8 cellular contexts compared by ENCODE assay signal in genomic region chr13:94601446-94602431, GRCh38. TPM values are rescaled to one million over a fixed set of nuclear protein-coding genes. Genes with fewer than 3 reads are reported as not detected.
DNase-seq lines count a peak whose midpoint lies in the region; ATAC-seq and TF ChIP-seq lines count a peak whose summit lies in the region.

GPR180 (plus strand) TSS chr13:94601857; CDS start chr13:94601928, 71 bp downstream.

- peak within 1 kb of the TSS; percentile 89 for H4K5ac ChIP-seq in IMR-90 (ENCODE audit: low read depth, low read length)

- dilution Hi-C loops in IMR-90 (cut with HindIII; ENCODE audit: low sequenced_read_pairs, unreplicated experiment) = no loop called here

- H4K8ac ChIP-seq in IMR-90 (ENCODE audit: low read depth in 2 of 2, low read length in 2 of 2) = peak within 1 kb of the TSS; percentile 82 to 94

- H3K18ac ChIP-seq in IMR-90 (ENCODE audit: low read depth, low read length) = peak within 1 kb of the TSS; percentile 80

- H3K9me3 ChIP-seq in IMR-90 (ENCODE audit: control insufficient read depth, insufficient read depth, low read length) (no peaks in the 10 kb centered on the region), mucosa of descending colon (no peaks in the 10 kb centered on the region)

- WGBS in IMR-90 (ENCODE audit: extremely low coverage in 2 of 2, insufficient read length in 1 of 2), 2 experiments = 3% methylated on average over 14 of the region's 71 CpGs; no CpG with 5 or more reads in 1 of the 2 experiments

- peak within 1 kb of the TSS; percentile 64 for H2AK5ac ChIP-seq in IMR-90 (ENCODE audit: low read depth, low read length)

- H3K56ac ChIP-seq in IMR-90 (ENCODE audit: extremely low read depth, insufficient read depth, low read length) = peak within 1 kb of the TSS; percentile 70

- H3K4ac ChIP-seq in IMR-90 (ENCODE audit: low read depth, low read length) = peak within 1 kb of the TSS; percentile 89

- H3K4me3 ChIP-seq in IMR-90 (ENCODE audit: insufficient read depth, low read depth, low read length) (peak within 1 kb of the TSS; percentile 83), epithelial cell of proximal tubule (ENCODE audit: low read depth, low read length) (peak within 1 kb of the TSS; percentile 94), mucosa of descending colon (peak within 1 kb of the TSS; percentile 68)

- peaks cover 2% of the 10 kb centered on the region; the same call in 1 of the 2 replicates for H4K20me1 ChIP-seq in IMR-90 (ENCODE audit: insufficient read depth, low read length)

- CTCF ChIA-PET in IMR-90 (lab: Yijun Ruan, JAX) = interaction anchor here (0.7 kb wide), 1 partner anchor 1707 kb away, joined by 3 read pairs; no protein-coding TSS in a partner anchor

- H2BK15ac ChIP-seq in IMR-90 (ENCODE audit: low read depth, low read length) = no peak within 1 kb of the TSS; the same call in 2 of the 3 replicates

- H3K27me3 ChIP-seq in IMR-90 (ENCODE audit: control insufficient read depth, insufficient read depth, low read length) = no peaks in the 10 kb centered on the region

- ATAC-seq in GM21529 (IDR thresholded peaks at IDR 0.05; ENCODE audit: unreplicated experiment) (peak; percentile 99), IMR-90 (ENCODE audit: low read depth) (peak; percentile 99), mucosa of descending colon (peak; percentile 99)

- peak within 1 kb of the TSS; percentile 90 for H3K9ac ChIP-seq in IMR-90 (ENCODE audit: low read depth, low read length)

- TF ChIP-seq POLR2A in IMR-90 (IDR thresholded peaks at IDR 0.05; ENCODE audit: low read depth, low read length) = peak; percentile 73

- no peak within 1 kb of the TSS for H2BK20ac ChIP-seq in IMR-90 (ENCODE audit: low read depth, low read length)

- no peaks in the 10 kb centered on the region for H3K9me1 ChIP-seq in IMR-90 (ENCODE audit: insufficient read depth, low read length)

- H2BK5ac ChIP-seq in IMR-90 (ENCODE audit: low read depth, low read length, poor library complexity, severe bottlenecking) = peak within 1 kb of the TSS; percentile 82

- peak within 1 kb of the TSS; percentile 85 for H3K27ac ChIP-seq in IMR-90 (ENCODE audit: insufficient read depth, low read length)

- no peak for TF ChIP-seq RAD21 in IMR-90 (IDR thresholded peaks at IDR 0.05; ENCODE audit: low read length)

- peak within 1 kb of the TSS; percentile 99 for H2AK9ac ChIP-seq in IMR-90 (replicated peaks; ENCODE audit: low read depth, low read length, poor library complexity)

- peak within 1 kb of the TSS; percentile 73 for H3K4me2 ChIP-seq in IMR-90 (ENCODE audit: low read depth, low read length)

- peaks cover 2% of the 10 kb centered on the region for H3K36me3 ChIP-seq in IMR-90 (ENCODE audit: control insufficient read depth, insufficient read depth, low read length)
- no peaks in the 10 kb centered on the region for H3K36me3 ChIP-seq in mucosa of descending colon (ENCODE audit: low read depth)

- H3K4me1 ChIP-seq in IMR-90 (ENCODE audit: control insufficient read depth, insufficient read depth, low read length) = peaks cover 6% of the 10 kb centered on the region
- peaks cover 3% of the 10 kb centered on the region for H3K4me1 ChIP-seq in mucosa of descending colon (ENCODE audit: low read depth)

- DNase-seq in DMS153 (lab: John Stamatoyannopoulos, UW) (peak; percentile 100), IMR-90 (peak; percentile 100), OCI-M2 (lab: John Stamatoyannopoulos, UW; ENCODE audit: unreplicated experiment) (peak; percentile 83), epithelial cell of proximal tubule (ENCODE audit: low read depth) (peak; percentile 95), mucosa of descending colon (peak; percentile 94 to 97 (median 97))
- peak; percentile 86 for DNase-seq in activated T-cell treated with anti-CD3 and anti-CD28 coated beads, Interleukin-2, amount 50 U/mL, for 1 hour
- peak; percentile 67 to 68 for DNase-seq in stimulated activated CD8-positive, alpha-beta memory T cell treated with anti-CD3 and anti-CD28 coated beads, Interleukin-4, amount 100 ng/mL, for 1 hour (ENCODE audit: low read depth in 2 of 2, low spot score in 1 of 2)

- POLR2A ChIA-PET in IMR-90 (lab: Charles Lee; ENCODE audit: unreplicated experiment) = no interaction called here

- peak within 1 kb of the TSS; percentile 94 for H3K23ac ChIP-seq in IMR-90 (ENCODE audit: low read depth, low read length)

- peak within 1 kb of the TSS; percentile 96 for H2AFZ ChIP-seq in IMR-90 (replicated peaks; ENCODE audit: low read length, poor library complexity)

- intact Hi-C loops in IMR-90 (cut with micrococcal nuclease) = loop anchor here (10.0 kb wide), 1 partner anchor 1767 kb away; no protein-coding TSS in a partner anchor
- intact Hi-C loops in mucosa of descending colon (cut with DNase I, micrococcal nuclease) = no loop called here

- in situ Hi-C loops in IMR-90 (cut with MboI; ENCODE audit: low sequenced_read_pairs) = loop anchor here (25.0 kb wide), 1 partner anchor 1364 kb away; the partner anchor contains the start of gene GPC6

- peak within 1 kb of the TSS; percentile 78 for H4K91ac ChIP-seq in IMR-90 (ENCODE audit: insufficient read depth, low read depth, low read length)

- no TSS peak for BruUV-seq in IMR-90 (replicated peaks; lab: Mats Ljungman, UMichigan)

- H3K14ac ChIP-seq in IMR-90 (replicated peaks; ENCODE audit: low read depth, low read length) = peak within 1 kb of the TSS; percentile 92

- TF ChIP-seq CTCF in IMR-90 (conservative IDR thresholded peaks at IDR 0.05; ENCODE audit: low read depth, low read length) (no peak), epithelial cell of proximal tubule (conservative IDR thresholded peaks at IDR 0.05; ENCODE audit: low read depth, low read length) (no peak), mucosa of descending colon (IDR thresholded peaks at IDR 0.05) (no peak)

- H3K79me1 ChIP-seq in IMR-90 (ENCODE audit: low read depth in 1 of 2, low read length in 2 of 2) = peaks cover 9 to 28% of the 10 kb centered on the region in 2 experiments

- peak within 1 kb of the TSS; percentile 65 for H2BK120ac ChIP-seq in IMR-90 (ENCODE audit: low read depth, low read length)

TF ChIP-seq in IMR-90, 13 proteins besides CTCF, POLR2A, EP300 and RAD21:
- TF ChIP-seq ELK1 (IDR thresholded peaks at IDR 0.05; ENCODE audit: borderline replicate concordance, low read depth, low read length) (no peak), USF2 (IDR thresholded peaks at IDR 0.05; ENCODE audit: low read depth, low read length) (no peak; the same call in 1 of the 2 replicates), CEBPB (IDR thresholded peaks at IDR 0.05; ENCODE audit: low read depth, low read length) (peak; percentile 84), MXI1 (IDR thresholded peaks at IDR 0.05; ENCODE audit: borderline replicate concordance, low read depth, low read length) (peak; percentile 23; the same call in 1 of the 2 replicates), MAZ (IDR thresholded peaks at IDR 0.05; ENCODE audit: borderline replicate concordance, low read depth, low read length) (peak; percentile 65; the same call in 1 of the 2 replicates), CHD1 (IDR thresholded peaks at IDR 0.05; ENCODE audit: low read depth, low read length) (no peak), BHLHE40 (IDR thresholded peaks at IDR 0.05; ENCODE audit: low read depth, low read length) (peak; percentile 73), RCOR1 (IDR thresholded peaks at IDR 0.05; ENCODE audit: insufficient replicate concordance, low read length) (peak; percentile 11)

RNA-seq across cellular contexts. Expression of gene GPR180, which starts in this region (rescaled TPM):
- total RNA-seq in IMR-90 (2012; rRNA removed) (10.8 and 14.2 TPM in 2 replicates), epithelial cell of proximal tubule (8.2 and 9.8 TPM in 2 replicates), mucosa of descending colon (1 to 10 TPM; 2.7 to 4.8 (median 3.8) TPM)
- 2.4 and 2.8 TPM in 2 replicates for polyA plus RNA-seq in IMR-90 (2012; rRNA removed)
- 0.53 and 0.60 TPM in 2 replicates for polyA plus RNA-seq in IMR-90 (2012; cell fraction: cytosol; rRNA removed)
- 1.0 and 4.9 TPM in 2 replicates for polyA plus RNA-seq in IMR-90 (2012; cell fraction: nucleus; rRNA removed; ENCODE audit: low replicate concordance)

Comparison
In these comparisons a context has a peak if more than half of its experiments do, and no peak if none do; other contexts are left out.
1. Peak in every context shown above with its lines: DNase-seq, ATAC-seq, H3K4me3 ChIP-seq and H3K27ac ChIP-seq.